12 cellular contexts compared by ENCODE assay signal in genomic region chr2:241029599-241030332, GRCh38.
"Had no signal": no experiment of that assay in that cellular context is flagged by ENCODE, and none has a peak within 500 bp of the region (broad histone marks: within the 10 kb centered on the region; RNA-seq: fewer than 3 reads in every experiment).

No MANE protein-coding gene starts in this region.

- H3K27me3 ChIP-seq: dorsolateral prefrontal cortex, SJCRH30 had no signal

- DNase-seq: activated naive CD4-positive, alpha-beta T cell treated with anti-CD3 and anti-CD28 coated beads, Interleukin-2, amount 10 ng/mL, durations not matched to agents 7 days and 5 days; activated T-cell treated with anti-CD3 and anti-CD28 coated beads, Interleukin-2, amount 50 U/mL, for 24 hours; erythroblast; SJCRH30; stimulated activated CD4-positive, alpha-beta T cell treated with anti-CD3 and anti-CD28 coated beads, Interleukin-4, amount 100 ng/mL, for 24 hours; T-helper 17 cell; WERI-Rb-1 had no signal

- H3K27ac Mint-ChIP-seq: activated naive CD4-positive, alpha-beta T cell treated with anti-CD3 and anti-CD28 coated beads, Interleukin-2, amount 10 ng/mL, durations not matched to agents 7 days and 5 days; activated T-cell treated with anti-CD3 and anti-CD28 coated beads, Interleukin-2, amount 50 U/mL, for 24 hours; mesothelial cell of epicardium; stimulated activated naive CD8-positive, alpha-beta T cell treated with anti-CD3 and anti-CD28 coated beads, Interleukin-15, Interleukin-2, amounts not matched to agents 100 ng/mL and 50 ng/mL, for 24 hours; T-helper 17 cell had no signal

- H3K4me3 Mint-ChIP-seq: activated naive CD4-positive, alpha-beta T cell treated with anti-CD3 and anti-CD28 coated beads, Interleukin-2, amount 10 ng/mL, durations not matched to agents 7 days and 5 days; activated T-cell treated with anti-CD3 and anti-CD28 coated beads, Interleukin-2, amount 50 U/mL, for 24 hours; mesothelial cell of epicardium; stimulated activated naive CD8-positive, alpha-beta T cell treated with anti-CD3 and anti-CD28 coated beads, Interleukin-15, Interleukin-2, amounts not matched to agents 100 ng/mL and 50 ng/mL, for 24 hours; T-helper 17 cell had no signal

- ATAC-seq: T-helper 17 cell had no signal

- H3K4me3 ChIP-seq: dorsolateral prefrontal cortex, SJCRH30, skin epidermis had no signal

- H3K36me3 ChIP-seq: WERI-Rb-1 had no signal

- H3K4me1 Mint-ChIP-seq: activated naive CD4-positive, alpha-beta T cell treated with anti-CD3 and anti-CD28 coated beads, Interleukin-2, amount 10 ng/mL, durations not matched to agents 7 days and 5 days; mesothelial cell of epicardium had no signal

- H3K27ac ChIP-seq: dorsolateral prefrontal cortex, parathyroid adenoma, SJCRH30, skin epidermis, WERI-Rb-1 had no signal

- H3K4me1 ChIP-seq: parathyroid adenoma, SJCRH30 had no signal
